Comparison of ENCODE assay signal across 2 cellular contexts in the genomic region with DNA sequence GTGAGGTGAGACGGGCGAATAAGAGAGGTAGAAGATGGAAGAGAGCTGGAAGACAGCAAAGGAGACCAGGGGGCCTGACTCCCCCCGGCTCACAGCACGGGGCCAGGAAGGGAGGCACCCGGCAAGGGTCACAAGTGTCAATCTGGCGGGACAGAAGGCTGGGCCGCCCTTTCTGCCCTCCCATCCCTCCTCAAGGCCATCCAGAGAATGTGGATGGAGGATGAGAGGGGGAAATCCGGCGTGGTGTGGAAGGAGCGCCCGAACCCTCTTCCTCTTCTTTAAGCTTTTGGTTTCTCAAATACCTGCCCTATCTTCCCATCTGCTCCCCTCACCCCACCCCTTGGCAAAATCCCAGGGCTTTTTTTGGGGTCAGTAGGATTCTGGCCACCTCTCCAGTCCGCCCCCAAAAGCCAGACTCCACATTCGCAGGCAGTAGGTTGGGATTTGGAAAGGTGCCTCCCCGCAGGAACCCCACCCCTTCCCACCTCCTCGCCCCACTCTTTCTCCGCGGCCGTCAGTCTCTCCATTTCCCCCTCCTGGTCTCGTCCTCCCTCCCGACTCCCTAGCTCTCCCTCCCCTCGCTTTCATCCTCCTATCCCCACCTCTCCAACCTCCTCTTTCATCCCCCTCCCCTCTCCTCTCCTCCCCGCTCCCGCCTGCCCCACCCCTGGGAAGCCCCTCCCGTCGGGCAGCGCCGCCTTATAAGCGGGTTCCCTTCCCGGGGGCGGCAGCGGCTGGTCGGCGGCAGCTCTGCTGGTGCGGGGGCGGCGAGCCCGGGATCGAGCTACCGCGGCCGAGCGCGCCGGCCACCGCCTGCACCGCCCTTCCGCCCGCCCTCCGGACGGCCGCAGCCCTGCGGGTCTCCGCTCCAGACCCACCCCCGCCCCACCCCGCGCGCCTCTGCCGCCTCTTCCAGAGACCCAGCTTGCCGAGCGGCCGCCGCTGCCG.
TF ChIP-seq lines count a peak whose summit lies in the region.

Gene PTMS, plus strand, starts transcription at position 730 of the 948 bp plus-strand sequence. CDS start 343 bp downstream, outside the sequence.

TF ChIP-seq in GM23338, 12 proteins besides CTCF, POLR2A, EP300 and RAD21:
- peak; percentile 84 for TF ChIP-seq POLR2AphosphoS5 (IDR thresholded peaks at IDR 0.05; ENCODE audit: low read depth)
- TF ChIP-seq CREB1 (CRISPR knock-in tag; IDR thresholded peaks at IDR 0.05; ENCODE audit: low read depth), result no peak
- TF ChIP-seq EZH2 (IDR thresholded peaks at IDR 0.05; ENCODE audit: low read depth, unreplicated experiment), result no peak

TF ChIP-seq in H1, 55 proteins besides CTCF, POLR2A, EP300 and RAD21:
- TF ChIP-seq SRF (IDR thresholded peaks at IDR 0.05; ENCODE audit: low read depth, low read length), result no peak
- no peak for TF ChIP-seq SAP30 (IDR thresholded peaks at IDR 0.05; ENCODE audit: insufficient read depth, insufficient replicate concordance, low read length)
- 0 out of 4 replicates have a peak, but pooled peaks of 1 of the 2 experiments have one; percentile 20 for TF ChIP-seq HDAC2 (IDR thresholded peaks at IDR 0.05; ENCODE audit: borderline replicate concordance in 1 of 2, low read depth in 2 of 2, low read length in 2 of 2)
- no peak for TF ChIP-seq SUZ12 (IDR thresholded peaks at IDR 0.05; ENCODE audit: low read length)
- TF ChIP-seq CHD7 (IDR thresholded peaks at IDR 0.05; ENCODE audit: insufficient replicate concordance, low read length), result no peak
- peak; percentile 73; the same call in 1 of the 2 replicates for TF ChIP-seq TAF1 (IDR thresholded peaks at IDR 0.05; ENCODE audit: low read depth, low read length)
- TF ChIP-seq BACH1 (IDR thresholded peaks at IDR 0.05; ENCODE audit: low read length), result 0 out of 2 replicates have a peak, but pooled peaks have one; percentile 34
- no peak for TF ChIP-seq TCF12 (IDR thresholded peaks at IDR 0.05; ENCODE audit: low read depth, low read length)
- TF ChIP-seq RFX5 (IDR thresholded peaks at IDR 0.05; ENCODE audit: borderline replicate concordance, low read depth, low read length), result no peak
- TF ChIP-seq SP4 (IDR thresholded peaks at IDR 0.05; ENCODE audit: low read length), result no peak
- TF ChIP-seq TEAD4 (IDR thresholded peaks at IDR 0.05; ENCODE audit: low read depth, low read length), result no peak
- TF ChIP-seq RXRA (IDR thresholded peaks at IDR 0.05; ENCODE audit: insufficient read depth, low read depth, low read length), result no peak
- TF ChIP-seq JUND (IDR thresholded peaks at IDR 0.05; ENCODE audit: low read length), result no peak
- no peak for TF ChIP-seq CBX5 (IDR thresholded peaks at IDR 0.05; ENCODE audit: low read depth, low read length)
- TF ChIP-seq HDAC6 (IDR thresholded peaks at IDR 0.05; ENCODE audit: low read depth, low read length), result no peak
- peak; percentile 49 for TF ChIP-seq PHF8 (conservative IDR thresholded peaks at IDR 0.05; ENCODE audit: low read depth, low read length)
- TF ChIP-seq CHD1 (IDR thresholded peaks at IDR 0.05; ENCODE audit: low read depth, low read length), result no peak
- peak; percentile 8; the same call in 1 of the 2 replicates for TF ChIP-seq SP1 (IDR thresholded peaks at IDR 0.05; ENCODE audit: low read depth, low read length)
- no peak for TF ChIP-seq SIX5 (IDR thresholded peaks at IDR 0.05; ENCODE audit: low read depth, low read length)
- TF ChIP-seq ZNF274 (IDR thresholded peaks at IDR 0.05; ENCODE audit: borderline replicate concordance, extremely low read depth, low read length), result no peak
- TF ChIP-seq ASH2L (IDR thresholded peaks at IDR 0.05; ENCODE audit: low read length), result peak; percentile 62
- no peak; the same call in 1 of the 2 replicates for TF ChIP-seq GTF2F1 (IDR thresholded peaks at IDR 0.05; ENCODE audit: borderline replicate concordance, low read depth, low read length)
- no peak for TF ChIP-seq JUN (IDR thresholded peaks at IDR 0.05; ENCODE audit: low read depth, low read length)
- no peak for TF ChIP-seq YY1 (IDR thresholded peaks at IDR 0.05; ENCODE audit: low read depth, low read length)
- TF ChIP-seq TBP (IDR thresholded peaks at IDR 0.05; ENCODE audit: low read depth, low read length), result peak; percentile 89
- no peak for TF ChIP-seq ATF2 (IDR thresholded peaks at IDR 0.05; ENCODE audit: low read length)
- TF ChIP-seq RBBP5 (IDR thresholded peaks at IDR 0.05; ENCODE audit: borderline replicate concordance, low read depth, low read length), result peak; percentile 33
- peak; percentile 55; the same call in 1 of the 2 replicates for TF ChIP-seq POLR2AphosphoS5 (IDR thresholded peaks at IDR 0.05; ENCODE audit: low read depth, low read length)
- TF ChIP-seq RNF2 (IDR thresholded peaks at IDR 0.05; ENCODE audit: borderline replicate concordance, low read depth, low read length, missing control alignments, poor library complexity, severe bottlenecking), result no peak
- TF ChIP-seq BRCA1 (IDR thresholded peaks at IDR 0.05; ENCODE audit: low read depth, low read length), result no peak
- no peak for TF ChIP-seq CREB1 (IDR thresholded peaks at IDR 0.05)
- no peak for TF ChIP-seq CEBPB (IDR thresholded peaks at IDR 0.05; ENCODE audit: low read depth, low read length)
- no peak for TF ChIP-seq EZH2 (IDR thresholded peaks at IDR 0.05; ENCODE audit: low read depth, low read length, severe bottlenecking)
- peak; percentile 91 for TF ChIP-seq EGR1 (IDR thresholded peaks at IDR 0.05; ENCODE audit: borderline replicate concordance, low read depth, low read length)
- no peak for TF ChIP-seq CHD2 (IDR thresholded peaks at IDR 0.05; ENCODE audit: low read length)
- TF ChIP-seq TAF7 (optimal IDR thresholded peaks at IDR 0.05; ENCODE audit: borderline replicate concordance, low read depth, low read length), result peak; percentile 63
- TF ChIP-seq KDM4A (IDR thresholded peaks at IDR 0.05; ENCODE audit: low read depth, low read length, severe bottlenecking), result peak; percentile 50
- no peak for TF ChIP-seq BCL11A (IDR thresholded peaks at IDR 0.05; ENCODE audit: low read depth in 2 of 2, low read length in 2 of 2)
- TF ChIP-seq USF2 (IDR thresholded peaks at IDR 0.05; ENCODE audit: low read length), result no peak
- no peak for TF ChIP-seq NRF1 (IDR thresholded peaks at IDR 0.05; ENCODE audit: low read depth, low read length)
TF ChIP-seq in H1: peak in this region for 12.
